In the genomic region with DNA sequence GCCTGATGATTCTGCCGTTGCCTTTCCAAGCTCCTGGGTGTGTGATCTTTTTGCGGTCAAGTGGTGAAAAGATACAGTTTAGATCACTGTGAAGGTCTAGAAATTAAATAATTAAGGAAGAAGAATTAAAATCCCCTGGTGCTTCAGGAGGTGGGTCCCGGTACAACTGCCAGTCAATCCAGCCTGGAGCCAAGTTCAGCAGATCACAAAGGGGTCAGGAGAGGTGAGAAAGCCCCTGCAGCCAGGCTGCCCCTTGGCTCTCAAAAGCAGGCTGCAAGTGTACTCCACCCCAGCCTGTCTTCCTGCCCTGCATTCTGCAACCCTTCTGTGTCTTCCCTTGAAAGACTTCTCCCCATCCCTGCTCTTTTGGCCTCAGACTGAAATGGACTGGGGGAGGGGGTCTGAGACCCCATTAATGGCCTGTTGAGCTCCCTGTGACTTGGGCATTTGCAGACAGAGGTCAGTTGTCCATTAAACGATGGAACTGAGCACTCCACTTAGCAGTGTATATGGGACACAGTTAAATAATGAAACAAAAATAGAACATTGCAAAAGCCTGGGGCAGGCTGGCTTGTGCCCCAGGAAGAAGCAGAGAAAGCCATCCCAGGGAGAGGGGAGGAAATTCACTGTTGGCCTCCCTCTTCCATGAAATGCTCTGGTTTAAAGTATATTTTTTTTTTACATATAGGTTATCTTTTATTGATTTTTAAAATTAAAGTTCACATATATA, we compare ENCODE assay signal across 25 cellular contexts. TPM values are rescaled to one million over a fixed set of nuclear protein-coding genes. Genes with fewer than 3 reads are reported as not detected.
DNase-seq lines count a peak whose midpoint lies in the region; ATAC-seq and TF ChIP-seq lines count a peak whose summit lies in the region.
"Had no signal": no experiment of that assay in that cellular context is flagged by ENCODE, and none has a peak within 500 bp of the region (broad histone marks: within the 10 kb centered on the region; RNA-seq: fewer than 3 reads in every experiment).

No MANE protein-coding gene starts in this region.

- ATAC-seq in Right ventricle myocardium inferior = peak; percentile 78
- ATAC-seq in heart right ventricle = peak; percentile 75 to 99 (median 90)
- ATAC-seq: CD8-positive, alpha-beta T cell had no signal

- no peaks in the 10 kb centered on the region for H3K36me3 Mint-ChIP-seq in nephron progenitor cell (ENCODE audit: low read depth)
- H3K36me3 Mint-ChIP-seq in T-helper 2 cell treated with Interferon-gamma antibody and Interleukin-4, amounts not matched to agents 5 μg/mL and 100 μg/mL, for 36 hours (ENCODE audit: low read depth) = no peaks in the 10 kb centered on the region
- peaks cover 3% of the 10 kb centered on the region for H3K36me3 Mint-ChIP-seq in chondrocyte (ENCODE audit: low read depth)
- H3K36me3 Mint-ChIP-seq: CD8-positive, alpha-beta T cell had no signal

- intact Hi-C loops in Right ventricle myocardium inferior (cut with DNase I) (no loop called here), heart right ventricle (cut with DNase I) (no loop called here)

- peaks cover 0 to 13% of the 10 kb centered on the region in 2 donors for H3K4me1 ChIP-seq in right atrium auricular region
- peaks cover 0 to 16% (median 5%) of the 10 kb centered on the region in 9 donors for H3K4me1 ChIP-seq in heart right ventricle
- H3K4me1 ChIP-seq: Peyer's patch had no signal

- H3K36me3 ChIP-seq in right atrium auricular region = no peaks in the 10 kb centered on the region
- no peaks in the 10 kb centered on the region for H3K36me3 ChIP-seq in heart right ventricle
- H3K36me3 ChIP-seq: Peyer's patch had no signal

- H3K27ac Mint-ChIP-seq in nephron progenitor cell (peak overlapping the region; percentile 28), chondrocyte (ENCODE audit: unreplicated experiment) (no peak overlapping the region)
- no peak overlapping the region for H3K27ac Mint-ChIP-seq in T-helper 2 cell treated with Interferon-gamma antibody and Interleukin-4, amounts not matched to agents 5 μg/mL and 100 μg/mL, for 36 hours
- H3K27ac Mint-ChIP-seq: CD8-positive, alpha-beta T cell had no signal

- peaks cover 55% of the 10 kb centered on the region for H3K9me3 Mint-ChIP-seq in nephron progenitor cell
- no peaks in the 10 kb centered on the region for H3K9me3 Mint-ChIP-seq in T-helper 2 cell treated with Interferon-gamma antibody and Interleukin-4, amounts not matched to agents 5 μg/mL and 100 μg/mL, for 36 hours
- H3K9me3 Mint-ChIP-seq in chondrocyte (ENCODE audit: low read depth) = peaks cover 14% of the 10 kb centered on the region

- H3K4me3 ChIP-seq in right atrium auricular region (no peak overlapping the region), heart right ventricle (no peak overlapping the region)
- H3K4me3 ChIP-seq: Peyer's patch had no signal

- no peak overlapping the region for H3K4me3 Mint-ChIP-seq in nephron progenitor cell
- no peak overlapping the region for H3K4me3 Mint-ChIP-seq in T-helper 2 cell treated with Interferon-gamma antibody and Interleukin-4, amounts not matched to agents 5 μg/mL and 100 μg/mL, for 36 hours
- no peak overlapping the region for H3K4me3 Mint-ChIP-seq in chondrocyte (ENCODE audit: unreplicated experiment)
- H3K4me3 Mint-ChIP-seq: CD8-positive, alpha-beta T cell had no signal

- WGBS in heart right ventricle, 2 donors = 71 to 73% methylated on average over 4 of the region's 4 CpGs

- H3K27ac ChIP-seq in right atrium auricular region (no peak overlapping the region), heart right ventricle (peak overlapping the region in 4 of 10 donors; percentile 35 to 55 (median 46))
- H3K27ac ChIP-seq: Peyer's patch had no signal

- peaks cover 0 to 5% of the 10 kb centered on the region in 2 donors for H3K9me3 ChIP-seq in right atrium auricular region
- peaks cover 0 to 18% (median 0%) of the 10 kb centered on the region in 11 donors for H3K9me3 ChIP-seq in heart right ventricle
- H3K9me3 ChIP-seq: Peyer's patch had no signal

- no peaks in the 10 kb centered on the region for H3K4me1 Mint-ChIP-seq in nephron progenitor cell
- no peaks in the 10 kb centered on the region for H3K4me1 Mint-ChIP-seq in T-helper 2 cell treated with Interferon-gamma antibody and Interleukin-4, amounts not matched to agents 5 μg/mL and 100 μg/mL, for 36 hours (ENCODE audit: low read depth)
- H3K4me1 Mint-ChIP-seq in chondrocyte (ENCODE audit: low read depth) = peaks cover 3% of the 10 kb centered on the region

- H3K27me3 ChIP-seq in right atrium auricular region (no peaks in the 10 kb centered on the region), heart right ventricle (peaks cover 0 to under 1% (median 0%) of the 10 kb centered on the region in 7 donors)
- H3K27me3 ChIP-seq: Peyer's patch had no signal

- H3K27me3 Mint-ChIP-seq in nephron progenitor cell (ENCODE audit: low read depth, poor library complexity) (peaks cover 12% of the 10 kb centered on the region), chondrocyte (ENCODE audit: low read depth) (peaks cover 28% of the 10 kb centered on the region)
- peaks cover 6% of the 10 kb centered on the region for H3K27me3 Mint-ChIP-seq in T-helper 2 cell treated with Interferon-gamma antibody and Interleukin-4, amounts not matched to agents 5 μg/mL and 100 μg/mL, for 36 hours (ENCODE audit: low read depth)

- TF ChIP-seq CTCF in right atrium auricular region (IDR thresholded peaks at IDR 0.05) = no peak
- no peak for TF ChIP-seq CTCF in heart right ventricle (IDR thresholded peaks at IDR 0.05)
- TF ChIP-seq CTCF in nephron progenitor cell (IDR thresholded peaks at IDR 0.05) = no peak
- no peak for TF ChIP-seq CTCF in chondrocyte (IDR thresholded peaks at IDR 0.05)

- no peak for DNase-seq in Right ventricle myocardium inferior (ENCODE audit: missing footprints)
- no peak for DNase-seq in right atrium auricular region (ENCODE audit: low spot score)
- DNase-seq in heart right ventricle = no peak
- DNase-seq in nephron progenitor cell = no peak
- DNase-seq in T-helper 2 cell treated with Interferon-gamma antibody and Interleukin-4, amounts not matched to agents 5 μg/mL and 100 μg/mL, for 36 hours (ENCODE audit: low spot score) = no peak
- no peak for DNase-seq in SHP77 treated with DMSO at 0.1 percent for 48 hours (lab: John Stamatoyannopoulos, UW)
- DNase-seq in HPDE6-E6E7 (ENCODE audit: extremely low spot score) = no peak
- no peak for DNase-seq in chondrocyte (ENCODE audit: low spot score)
- DNase-seq: 8988T; C1 segment of cervical spinal cord; CD8-positive, alpha-beta T cell; DMS153; GOT3; HCEC 1CT; KG1; NCI-H1092 treated with DMSO at 0.1 percent for 48 hours; NCI-H146; NCI-H2029; NCI-H226; NCI-H510A treated with DMSO at 0.1 percent for 48 hours; NCI-H748 treated with DMSO at 0.1 percent for 48 hours; Peyer's patch had no signal

RNA-seq across cellular contexts. Expression of a gene that starts 15.1 kb away (rescaled TPM):
- total RNA-seq in Right ventricle myocardium inferior = not detected
- not detected for total RNA-seq in right atrium auricular region
- not detected for total RNA-seq in heart right ventricle
- polyA plus RNA-seq in heart right ventricle = not detected
- total RNA-seq in chondrocyte = not detected in 3 replicates
- total RNA-seq: CD8-positive, alpha-beta T cell; G401; OCI-LY7; Peyer's patch; SK-MEL-5 had no signal
